In genomic region chr1:225755668-225756294, GRCh38 we compare ENCODE assay signal across 14 cellular contexts. TPM values are rescaled to one million over a fixed set of nuclear protein-coding genes. Genes with fewer than 3 reads are reported as not detected.
A peak's percentile ranks its signal among the peaks of the same experiment; 100 is the strongest.
DNase-seq lines count a peak whose midpoint lies in the region; ATAC-seq, FAIRE-seq and TF ChIP-seq lines count a peak whose summit lies in the region.
"Had no signal": no experiment of that assay in that cellular context is flagged by ENCODE, and none has a peak within 500 bp of the region (broad histone marks: within the 10 kb centered on the region; RNA-seq: fewer than 3 reads in every experiment).

No MANE protein-coding gene starts in this region.

- no peak for TF ChIP-seq EP300 in HepG2 (IDR thresholded peaks at IDR 0.05; ENCODE audit: low read depth in 2 of 2, low read length in 2 of 2)
- no peak for TF ChIP-seq EP300 in HepG2 (CRISPR knock-in tag; IDR thresholded peaks at IDR 0.05; ENCODE audit: borderline replicate concordance)

- in situ Hi-C loops in HepG2 (cut with HindIII; ENCODE audit: extremely low pct_ligation_motif_present, low pct_unique_long_range_greater_than_20kb), result no loop called here

- POLR2A ChIA-PET in HepG2 (lab: Yijun Ruan, JAX), result interaction anchor here (0.7 to 5.8 kb wide), 6 partner anchors 9 to 84 kb away, joined by 3 to 43 read pairs (median 4); no protein-coding TSS in a partner anchor
- POLR2A ChIA-PET in T-cell (lab: Charles Lee), result no interaction called here

- H4K8ac ChIP-seq in trophoblast cell (ENCODE audit: low read depth, low read length), result peak overlapping the region; percentile 44

- intact Hi-C loops in HepG2 (cut with micrococcal nuclease; ENCODE audit: unreplicated experiment), result loop anchor here (2.0 kb wide), 1 partner anchor 13 kb away; no protein-coding TSS in a partner anchor
- intact Hi-C loops in right lobe of liver (cut with DNase I), result no loop called here
- intact Hi-C loops in left ventricle myocardium inferior (cut with micrococcal nuclease), result no loop called here

- no peak overlapping the region for H3K23ac ChIP-seq in trophoblast cell (ENCODE audit: low read length)

- H4K20me1 ChIP-seq in HepG2 (ENCODE audit: insufficient read depth, low read length), result no peaks in the 10 kb centered on the region

- H3K9ac ChIP-seq in HepG2 (ENCODE audit: insufficient read depth, low read depth, low read length) (peak overlapping the region; percentile 13; the same call in 1 of the 2 replicates), trophoblast cell (ENCODE audit: low read length) (no peak overlapping the region)

- TF ChIP-seq CTCF in HepG2 (CRISPR knock-in tag; IDR thresholded peaks at IDR 0.05), result no peak
- TF ChIP-seq CTCF in right lobe of liver (IDR thresholded peaks at IDR 0.05), result no peak
- TF ChIP-seq CTCF in left ventricle myocardium inferior (IDR thresholded peaks at IDR 0.05; ENCODE audit: borderline replicate concordance), result no peak

- WGBS in HepG2 (ENCODE audit: low lambda C conversion rate), result 65% methylated on average over 9 of the region's 9 CpGs
- WGBS in right lobe of liver (ENCODE audit: insufficient coverage, low coverage, low lambda C conversion rate, missing lambda C conversion rate), result 76% methylated on average over 7 of the region's 9 CpGs
- no CpG with 5 or more reads among the region's 9 CpGs for WGBS in trophoblast cell (ENCODE audit: extremely low coverage, insufficient coverage, insufficient read length)

- peak overlapping the region; percentile 89 for H2BK12ac ChIP-seq in trophoblast cell (ENCODE audit: low read length)

- peak overlapping the region; percentile 78 for H4K91ac ChIP-seq in trophoblast cell (ENCODE audit: low read depth, low read length)

- H3K4me3 Mint-ChIP-seq in T-cell, result no peak overlapping the region
- H3K4me3 Mint-ChIP-seq: activated CD8-positive, alpha-beta T cell treated with anti-CD3 and anti-CD28 coated beads, Interleukin-2, amount 10 ng/mL, durations not matched to agents 7 days and 5 days; memory B cell had no signal

- no peak overlapping the region for H4K12ac ChIP-seq in trophoblast cell (ENCODE audit: low read depth, low read length)

- peak overlapping the region; percentile 62 for H3K14ac ChIP-seq in trophoblast cell (ENCODE audit: low read length)

- no peak overlapping the region for H3K27ac Mint-ChIP-seq in T-cell
- H3K27ac Mint-ChIP-seq: activated CD8-positive, alpha-beta T cell treated with anti-CD3 and anti-CD28 coated beads, Interleukin-2, amount 10 ng/mL, durations not matched to agents 7 days and 5 days; memory B cell had no signal

- H3K4me1 Mint-ChIP-seq in T-cell, result no peaks in the 10 kb centered on the region

- H3K4ac ChIP-seq in trophoblast cell (ENCODE audit: low read depth, low read length), result peak overlapping the region; percentile 11

- peak overlapping the region; percentile 48 for H2BK5ac ChIP-seq in trophoblast cell (ENCODE audit: low read depth, low read length, poor library complexity)

- H3K27me3 ChIP-seq in HepG2 (ENCODE audit: control insufficient read depth in 1 of 2, insufficient read depth in 2 of 2, low read length in 2 of 2) (no peaks in the 10 kb centered on the region), right lobe of liver (no peaks in the 10 kb centered on the region), left ventricle myocardium inferior (ENCODE audit: low read depth) (no peaks in the 10 kb centered on the region), trophoblast cell (ENCODE audit: insufficient read depth, low read length) (no peaks in the 10 kb centered on the region)

- ATAC-seq in HepG2, result peak; percentile 28
- ATAC-seq in right lobe of liver, result no peak
- ATAC-seq in GM21737 (IDR thresholded peaks at IDR 0.05; ENCODE audit: unreplicated experiment), result no peak
- ATAC-seq in HG03442 (IDR thresholded peaks at IDR 0.05; ENCODE audit: unreplicated experiment), result no peak
- ATAC-seq in T-cell (replicated peaks in 1 of 4), result no peak
- no peak for ATAC-seq in HG03378 (IDR thresholded peaks at IDR 0.05; ENCODE audit: unreplicated experiment)
- ATAC-seq: activated CD8-positive, alpha-beta T cell treated with anti-CD3 and anti-CD28 coated beads, Interleukin-2, amount 10 ng/mL, durations not matched to agents 7 days and 5 days had no signal

- BruUV-seq in HepG2 (replicated peaks; lab: Mats Ljungman, UMichigan), result no TSS peak

- DNase-seq in HepG2 (ENCODE audit: low spot score) (no peak), right lobe of liver (no peak), left ventricle myocardium inferior (no peak), trophoblast cell (no peak), T-cell (no peak)
- DNase-seq: activated CD8-positive, alpha-beta T cell treated with anti-CD3 and anti-CD28 coated beads, Interleukin-2, amount 10 ng/mL, durations not matched to agents 7 days and 5 days; activated gamma-delta T cell; Calu3; central memory CD4-positive, alpha-beta T cell; substantia nigra had no signal

- H3K4me3 ChIP-seq in HepG2 (replicated peaks in 1 of 3; ENCODE audit: insufficient read depth in 1 of 3, low read depth in 2 of 3, low read length in 3 of 3) (no peak overlapping the region), right lobe of liver (no peak overlapping the region), left ventricle myocardium inferior (no peak overlapping the region), trophoblast cell (ENCODE audit: low read depth, low read length) (no peak overlapping the region)

- peak overlapping the region; percentile 67 for H2BK120ac ChIP-seq in trophoblast cell (ENCODE audit: insufficient read depth, low read length, poor library complexity)

- H3K18ac ChIP-seq in trophoblast cell (ENCODE audit: low read length), result peak overlapping the region; percentile 65

- TF ChIP-seq POLR2A in HepG2 (IDR thresholded peaks at IDR 0.05; ENCODE audit: insufficient read depth in 1 of 2, low read depth in 2 of 2, low read length in 2 of 2) (no peak), right lobe of liver (IDR thresholded peaks at IDR 0.05) (no peak)

- no peak for FAIRE-seq in HepG2 (lab: Jason Lieb, UNC)

- no peak for TF ChIP-seq RAD21 in HepG2 (CRISPR knock-in tag; IDR thresholded peaks at IDR 0.05)

- no peaks in the 10 kb centered on the region for H3K79me2 ChIP-seq in HepG2 (ENCODE audit: insufficient read depth, low read length)
- H3K79me2 ChIP-seq in trophoblast cell (ENCODE audit: control insufficient read depth, insufficient read depth, low read length, poor library complexity), result no peaks in the 10 kb centered on the region

- H3K9me3 Mint-ChIP-seq in T-cell, result no peaks in the 10 kb centered on the region
- H3K9me3 Mint-ChIP-seq: memory B cell had no signal

- CTCF ChIA-PET in HepG2 (lab: Yijun Ruan, JAX; ENCODE audit: low intra/inter-chr PET ratio, low total read pairs), result no interaction called here
- CTCF ChIA-PET in T-cell (lab: Charles Lee), result no interaction called here

- peaks cover 0 to 2% of the 10 kb centered on the region in 2 donors for H3K27me3 Mint-ChIP-seq in T-cell

- H3K79me1 ChIP-seq in trophoblast cell (ENCODE audit: low read length), result peaks cover 7% of the 10 kb centered on the region

- H2AK5ac ChIP-seq in trophoblast cell (ENCODE audit: low read length), result peak overlapping the region; percentile 85

- no peak overlapping the region for H2AFZ ChIP-seq in HepG2 (ENCODE audit: low read length)
- H2AFZ ChIP-seq in trophoblast cell (ENCODE audit: insufficient read depth, low read length, poor library complexity), result no peak overlapping the region

- H3K4me1 ChIP-seq in HepG2 (ENCODE audit: insufficient read depth, low read length), result peaks cover 66% of the 10 kb centered on the region
- peaks cover 0 to 12% (median 5%) of the 10 kb centered on the region in 4 donors for H3K4me1 ChIP-seq in right lobe of liver
- peaks cover 61% of the 10 kb centered on the region for H3K4me1 ChIP-seq in left ventricle myocardium inferior
- peaks cover 10 to 11% of the 10 kb centered on the region in 2 experiments for H3K4me1 ChIP-seq in trophoblast cell (ENCODE audit: control insufficient read depth in 1 of 2, insufficient read depth in 2 of 2, low read length in 2 of 2)

- peak overlapping the region; percentile 74 for H3K27ac ChIP-seq in HepG2 (ENCODE audit: extremely low read length, insufficient read depth, low read length)
- H3K27ac ChIP-seq in right lobe of liver, result no peak overlapping the region
- peak overlapping the region; percentile 90 for H3K27ac ChIP-seq in left ventricle myocardium inferior (replicated peaks)
- H3K27ac ChIP-seq in trophoblast cell (ENCODE audit: low read depth, low read length), result peak overlapping the region; percentile 66

- no peaks in the 10 kb centered on the region for H3K36me3 Mint-ChIP-seq in T-cell
- H3K36me3 Mint-ChIP-seq: memory B cell had no signal

- H3K9me3 ChIP-seq in HepG2 (ENCODE audit: low read length) (no peaks in the 10 kb centered on the region), right lobe of liver (no peaks in the 10 kb centered on the region), left ventricle myocardium inferior (replicated peaks) (no peaks in the 10 kb centered on the region), trophoblast cell (ENCODE audit: insufficient read depth, low read depth, low read length) (no peaks in the 10 kb centered on the region)

- H3K4me2 ChIP-seq in HepG2 (ENCODE audit: low read depth, low read length) (peak overlapping the region; percentile 63), trophoblast cell (ENCODE audit: low read length) (peak overlapping the region; percentile 39)

- H3K36me3 ChIP-seq in HepG2 (replicated peaks in 1 of 2; ENCODE audit: control insufficient read depth in 1 of 2, insufficient read depth in 2 of 2, low read length in 2 of 2) (no peaks in the 10 kb centered on the region), right lobe of liver (no peaks in the 10 kb centered on the region), left ventricle myocardium inferior (no peaks in the 10 kb centered on the region), trophoblast cell (ENCODE audit: control insufficient read depth in 1 of 2, insufficient read depth in 2 of 2, low read length in 2 of 2) (no peaks in the 10 kb centered on the region)

RNA-seq across cellular contexts. Expression of gene SRP9, which starts 21.8 kb away (rescaled TPM):
- total RNA-seq in HepG2 (2016; rRNA removed; fragmentation: Illumina TruSeq; extraction: Trizol) (251 and 524 TPM in 2 replicates), right lobe of liver (100 to 1,000 TPM; 132 to 150 (median 141) TPM), left ventricle myocardium inferior (205 TPM), T-cell (100 to 1,000 TPM in 3 of 5 donors, 10 to 100 TPM in 2; 74.1 to 152 (median 137) TPM)
- 34.2 and 43.4 TPM in 2 replicates for total RNA-seq in HepG2 (2016; cell fraction: cytosol; rRNA removed; fragmentation: Illumina TruSeq; extraction: Trizol; ENCODE audit: low read depth)
- 284 and 524 TPM in 2 replicates for total RNA-seq in HepG2 (2016; cell fraction: insoluble cytoplasmic fraction; rRNA removed; fragmentation: Illumina TruSeq; extraction: Trizol)
- total RNA-seq in HepG2 (2016; cell fraction: membrane; rRNA removed; fragmentation: Illumina TruSeq; extraction: Trizol), result 119 and 121 TPM in 2 replicates
- total RNA-seq in HepG2 (2016; cell fraction: nucleus; rRNA removed; fragmentation: Illumina TruSeq; extraction: Trizol), result 114 and 119 TPM in 2 replicates
- polyA plus RNA-seq in HepG2 (2011; rRNA removed), result 217 and 307 TPM in 2 replicates
- polyA plus RNA-seq in HepG2 (2011; cell fraction: cytosol; rRNA removed), result 155 and 238 TPM in 2 replicates
- 51.6 and 71.1 TPM in 2 replicates for polyA plus RNA-seq in HepG2 (2011; cell fraction: nucleus; rRNA removed)
- 199 and 240 TPM in 2 replicates for polyA plus RNA-seq in HepG2 (2012)
- 47.7 and 66.3 TPM in 2 replicates for polyA plus RNA-seq in HepG2 (2016; cell fraction: cytosol; fragmentation: Illumina TruSeq; extraction: Trizol; ENCODE audit: low read depth)
- polyA plus RNA-seq in HepG2 (2016; cell fraction: insoluble cytoplasmic fraction; fragmentation: Illumina TruSeq; extraction: Trizol; ENCODE audit: low read depth), result 592 and 651 TPM in 2 replicates
- 142 and 155 TPM in 2 replicates for polyA plus RNA-seq in HepG2 (2016; cell fraction: membrane; fragmentation: Illumina TruSeq; extraction: Trizol; ENCODE audit: low read depth)
- 229 and 237 TPM in 2 replicates for polyA plus RNA-seq in HepG2 (2016; cell fraction: nucleus; fragmentation: Illumina TruSeq; extraction: Trizol; ENCODE audit: insufficient read depth, low read depth)
- polyA minus RNA-seq in HepG2 (2011; rRNA and poly(A)+ RNA removed; ENCODE audit: low replicate concordance), result 170 and 215 TPM in 2 replicates
- polyA minus RNA-seq in HepG2 (2011; cell fraction: cytosol; rRNA and poly(A)+ RNA removed), result 83.5 and 103 TPM in 2 replicates
- 38.2 and 45.3 TPM in 2 replicates for polyA minus RNA-seq in HepG2 (2011; cell fraction: nucleus; rRNA and poly(A)+ RNA removed)
- polyA plus RNA-seq in trophoblast cell (2013), result 268 and 277 TPM in 2 replicates

RNA-seq across cellular contexts. Expression of gene EPHX1, which starts 54.1 kb away (rescaled TPM):
- total RNA-seq in HepG2 (2016; rRNA removed; fragmentation: Illumina TruSeq; extraction: Trizol) (28.8 and 36.5 TPM in 2 replicates), right lobe of liver (1,000 to 10,000 TPM in 3 of 6 experiments, 100 to 1,000 TPM in 3; 331 to 4,402 (median 1,032) TPM), left ventricle myocardium inferior (49.7 TPM), T-cell (1 to 10 TPM in 4 of 5 donors, under 1 TPM in 1; 0.98 to 5.2 (median 3.7) TPM)
- total RNA-seq in HepG2 (2016; cell fraction: cytosol; rRNA removed; fragmentation: Illumina TruSeq; extraction: Trizol; ENCODE audit: low read depth), result 20.0 and 23.1 TPM in 2 replicates
- total RNA-seq in HepG2 (2016; cell fraction: insoluble cytoplasmic fraction; rRNA removed; fragmentation: Illumina TruSeq; extraction: Trizol), result 20.9 and 35.8 TPM in 2 replicates
- 36.4 and 40.0 TPM in 2 replicates for total RNA-seq in HepG2 (2016; cell fraction: membrane; rRNA removed; fragmentation: Illumina TruSeq; extraction: Trizol)
- 48.7 and 54.7 TPM in 2 replicates for total RNA-seq in HepG2 (2016; cell fraction: nucleus; rRNA removed; fragmentation: Illumina TruSeq; extraction: Trizol)
- 27.7 and 38.3 TPM in 2 replicates for polyA plus RNA-seq in HepG2 (2011; rRNA removed)
- polyA plus RNA-seq in HepG2 (2011; cell fraction: cytosol; rRNA removed), result 18.6 and 23.4 TPM in 2 replicates
- polyA plus RNA-seq in HepG2 (2011; cell fraction: nucleus; rRNA removed), result 29.6 and 32.2 TPM in 2 replicates
- polyA plus RNA-seq in HepG2 (2012), result 80.6 and 134 TPM in 2 replicates
- 67.8 and 68.1 TPM in 2 replicates for polyA plus RNA-seq in HepG2 (2016; cell fraction: cytosol; fragmentation: Illumina TruSeq; extraction: Trizol; ENCODE audit: low read depth)
- polyA plus RNA-seq in HepG2 (2016; cell fraction: insoluble cytoplasmic fraction; fragmentation: Illumina TruSeq; extraction: Trizol; ENCODE audit: low read depth), result 43.8 and 55.8 TPM in 2 replicates
- 77.2 and 87.4 TPM in 2 replicates for polyA plus RNA-seq in HepG2 (2016; cell fraction: membrane; fragmentation: Illumina TruSeq; extraction: Trizol; ENCODE audit: low read depth)
- polyA plus RNA-seq in HepG2 (2016; cell fraction: nucleus; fragmentation: Illumina TruSeq; extraction: Trizol; ENCODE audit: insufficient read depth, low read depth), result 134 and 141 TPM in 2 replicates
- polyA minus RNA-seq in HepG2 (2011; rRNA and poly(A)+ RNA removed; ENCODE audit: low replicate concordance), result 20.7 and 23.4 TPM in 2 replicates
- polyA minus RNA-seq in HepG2 (2011; cell fraction: cytosol; rRNA and poly(A)+ RNA removed), result 21.0 and 23.9 TPM in 2 replicates
- polyA minus RNA-seq in HepG2 (2011; cell fraction: nucleus; rRNA and poly(A)+ RNA removed), result 15.3 and 18.4 TPM in 2 replicates
- polyA plus RNA-seq in trophoblast cell (2013), result 44.6 and 45.9 TPM in 2 replicates

Comparison
In these comparisons a context has a peak if more than half of its experiments do, and no peak if none do; other contexts are left out.
1. H3K27ac ChIP-seq: peak in HepG2 (single experiment), left ventricle myocardium inferior (single experiment) and trophoblast cell (single experiment); none in right lobe of liver (0 of 3).